In genomic region chr13:114179087-114179658, GRCh38 we compare ENCODE assay signal across 28 cellular contexts. TPM values are rescaled to one million over a fixed set of nuclear protein-coding genes. Genes with fewer than 3 reads are reported as not detected.
A peak's percentile ranks its signal among the peaks of the same experiment; 100 is the strongest.
DNase-seq lines count a peak whose midpoint lies in the region; ATAC-seq lines count a peak whose summit lies in the region.
"Had no signal": no experiment of that assay in that cellular context is flagged by ENCODE, and none has a peak within 500 bp of the region (broad histone marks: within the 10 kb centered on the region; RNA-seq: fewer than 3 reads in every experiment).

CFAP97D2 (plus strand) TSS chr13:114179257; CDS start chr13:114179331, 74 bp downstream.

- intact Hi-C loops in activated CD4-positive, alpha-beta memory T cell treated with anti-CD3 and anti-CD28 coated beads for 36 hours (cut with micrococcal nuclease) = no loop called here

- no peaks in the 10 kb centered on the region for H3K36me3 Mint-ChIP-seq in activated CD4-positive, alpha-beta memory T cell treated with anti-CD3 and anti-CD28 coated beads for 36 hours
- H3K36me3 Mint-ChIP-seq in activated CD4-positive, alpha-beta memory T cell treated with anti-CD3 and anti-CD28 coated beads, Interleukin-2, amount 10 ng/mL, durations not matched to agents 7 days and 5 days (ENCODE audit: low read depth) = peaks cover 7% of the 10 kb centered on the region
- H3K36me3 Mint-ChIP-seq in T-helper 17 cell (ENCODE audit: low read depth) = peaks cover 10% of the 10 kb centered on the region
- peaks cover 0 to 7% (median 3%) of the 10 kb centered on the region in 3 donors for H3K36me3 Mint-ChIP-seq in naive thymus-derived CD8-positive, alpha-beta T cell
- no peaks in the 10 kb centered on the region for H3K36me3 Mint-ChIP-seq in stimulated activated effector memory CD8-positive, alpha-beta T cell treated with anti-CD3 and anti-CD28 coated beads, Interleukin-12 subunit alpha, Interleukin-12 subunit beta, amount 100 ng/mL, for 72 hours

- POLR2A ChIA-PET in activated CD4-positive, alpha-beta memory T cell treated with anti-CD3 and anti-CD28 coated beads for 36 hours (lab: Charles Lee) = no interaction called here
- POLR2A ChIA-PET in activated CD4-positive, alpha-beta memory T cell treated with anti-CD3 and anti-CD28 coated beads, Interleukin-2, amount 10 ng/mL, durations not matched to agents 7 days and 5 days (lab: Charles Lee) = no interaction called here
- POLR2A ChIA-PET in naive thymus-derived CD8-positive, alpha-beta T cell (lab: Charles Lee) = interaction anchor here (0.7 to 7.5 kb wide), 4 partner anchors 9 to 36 kb away, joined by 3 to 62 read pairs (median 4); no protein-coding TSS in a partner anchor

- DNase-seq in activated CD4-positive, alpha-beta memory T cell treated with anti-CD3 and anti-CD28 coated beads for 36 hours = no peak
- DNase-seq in activated CD4-positive, alpha-beta memory T cell treated with anti-CD3 and anti-CD28 coated beads, Interleukin-2, amount 10 ng/mL, durations not matched to agents 7 days and 5 days = no peak
- no peak for DNase-seq in T-helper 17 cell
- no peak for DNase-seq in naive thymus-derived CD8-positive, alpha-beta T cell
- DNase-seq in stimulated activated effector memory CD8-positive, alpha-beta T cell treated with anti-CD3 and anti-CD28 coated beads, Interleukin-12 subunit alpha, Interleukin-12 subunit beta, amount 100 ng/mL, for 72 hours (ENCODE audit: low spot score in 2 of 2) = peak in 1 of 2 donors; percentile 12
- no peak for DNase-seq in stimulated activated CD4-positive, alpha-beta T cell treated with anti-CD3 and anti-CD28 coated beads, Interleukin-4, amount 100 ng/mL, for 24 hours
- DNase-seq: activated B cell treated with CpG ODN at 0.5 μM for 24 hours; activated CD8-positive, alpha-beta memory T cell treated with anti-CD3 and anti-CD28 coated beads, Interleukin-2, amount 50 U/mL, for 48 hours; CD4-positive, alpha-beta memory T cell; effector memory CD8-positive, alpha-beta T cell; erythroblast; NCI-H1092 treated with DMSO at 0.1 percent for 48 hours; NCI-H2029 treated with DMSO at 0.1 percent for 48 hours; NCI-H510A; ovary; SHP77; SW 1271; T1000; trophoblast cell had no signal

- H3K27me3 Mint-ChIP-seq in activated CD4-positive, alpha-beta memory T cell treated with anti-CD3 and anti-CD28 coated beads for 36 hours = no peaks in the 10 kb centered on the region
- peaks cover 20% of the 10 kb centered on the region for H3K27me3 Mint-ChIP-seq in activated CD4-positive, alpha-beta memory T cell treated with anti-CD3 and anti-CD28 coated beads, Interleukin-2, amount 10 ng/mL, durations not matched to agents 7 days and 5 days
- peaks cover 12% of the 10 kb centered on the region for H3K27me3 Mint-ChIP-seq in T-helper 17 cell
- no peaks in the 10 kb centered on the region for H3K27me3 Mint-ChIP-seq in naive thymus-derived CD8-positive, alpha-beta T cell
- H3K27me3 Mint-ChIP-seq: activated naive CD8-positive, alpha-beta T cell; activated T-helper 17 cell treated with anti-CD3 and anti-CD28 coated beads, Interleukin-2, amount 50 U/mL, for 72 hours had no signal

- H3K4me3 Mint-ChIP-seq in activated CD4-positive, alpha-beta memory T cell treated with anti-CD3 and anti-CD28 coated beads for 36 hours = no peak within 1 kb of the TSS
- H3K4me3 Mint-ChIP-seq in activated CD4-positive, alpha-beta memory T cell treated with anti-CD3 and anti-CD28 coated beads, Interleukin-2, amount 10 ng/mL, durations not matched to agents 7 days and 5 days = no peak within 1 kb of the TSS
- H3K4me3 Mint-ChIP-seq in T-helper 17 cell = no peak within 1 kb of the TSS
- H3K4me3 Mint-ChIP-seq in naive thymus-derived CD8-positive, alpha-beta T cell = peak within 1 kb of the TSS in 5 of 10 donors; percentile 11 to 34 (median 15)
- no peak within 1 kb of the TSS for H3K4me3 Mint-ChIP-seq in stimulated activated effector memory CD8-positive, alpha-beta T cell treated with anti-CD3 and anti-CD28 coated beads, Interleukin-12 subunit alpha, Interleukin-12 subunit beta, amount 100 ng/mL, for 72 hours
- H3K4me3 Mint-ChIP-seq: activated B cell treated with CpG ODN at 0.5 μM for 24 hours; activated naive CD8-positive, alpha-beta T cell; activated T-helper 17 cell treated with anti-CD3 and anti-CD28 coated beads, Interleukin-2, amount 50 U/mL, for 72 hours; effector memory CD8-positive, alpha-beta T cell had no signal

- H3K9me3 Mint-ChIP-seq in activated CD4-positive, alpha-beta memory T cell treated with anti-CD3 and anti-CD28 coated beads for 36 hours = no peaks in the 10 kb centered on the region
- peaks cover 10% of the 10 kb centered on the region for H3K9me3 Mint-ChIP-seq in activated CD4-positive, alpha-beta memory T cell treated with anti-CD3 and anti-CD28 coated beads, Interleukin-2, amount 10 ng/mL, durations not matched to agents 7 days and 5 days
- peaks cover 0 to 6% (median 0%) of the 10 kb centered on the region in 9 donors for H3K9me3 Mint-ChIP-seq in naive thymus-derived CD8-positive, alpha-beta T cell
- H3K9me3 Mint-ChIP-seq in stimulated activated effector memory CD8-positive, alpha-beta T cell treated with anti-CD3 and anti-CD28 coated beads, Interleukin-12 subunit alpha, Interleukin-12 subunit beta, amount 100 ng/mL, for 72 hours = no peaks in the 10 kb centered on the region
- H3K9me3 Mint-ChIP-seq: activated B cell treated with CpG ODN at 0.5 μM for 24 hours; effector memory CD8-positive, alpha-beta T cell had no signal

- no peak for ATAC-seq in T-helper 17 cell
- no peak for ATAC-seq in naive thymus-derived CD8-positive, alpha-beta T cell
- no peak for ATAC-seq in stimulated activated effector memory CD8-positive, alpha-beta T cell treated with anti-CD3 and anti-CD28 coated beads, Interleukin-12 subunit alpha, Interleukin-12 subunit beta, amount 100 ng/mL, for 72 hours
- no peak for ATAC-seq in HG02759 (IDR thresholded peaks at IDR 0.05; ENCODE audit: unreplicated experiment)
- no peak for ATAC-seq in HG02884 (IDR thresholded peaks at IDR 0.05; ENCODE audit: unreplicated experiment)
- ATAC-seq: activated T-helper 17 cell treated with anti-CD3 and anti-CD28 coated beads, Interleukin-2, amount 50 U/mL, for 72 hours; effector memory CD8-positive, alpha-beta T cell had no signal

- peak within 1 kb of the TSS; percentile 24 for H3K27ac Mint-ChIP-seq in activated CD4-positive, alpha-beta memory T cell treated with anti-CD3 and anti-CD28 coated beads for 36 hours
- H3K27ac Mint-ChIP-seq in activated CD4-positive, alpha-beta memory T cell treated with anti-CD3 and anti-CD28 coated beads, Interleukin-2, amount 10 ng/mL, durations not matched to agents 7 days and 5 days = no peak within 1 kb of the TSS
- peak within 1 kb of the TSS; percentile 51 for H3K27ac Mint-ChIP-seq in T-helper 17 cell
- H3K27ac Mint-ChIP-seq in naive thymus-derived CD8-positive, alpha-beta T cell = peak within 1 kb of the TSS in 6 of 10 donors; percentile 33 to 79 (median 70)
- peak within 1 kb of the TSS; percentile 71 for H3K27ac Mint-ChIP-seq in stimulated activated effector memory CD8-positive, alpha-beta T cell treated with anti-CD3 and anti-CD28 coated beads, Interleukin-12 subunit alpha, Interleukin-12 subunit beta, amount 100 ng/mL, for 72 hours
- H3K27ac Mint-ChIP-seq: activated B cell treated with CpG ODN at 0.5 μM for 24 hours; activated T-helper 17 cell treated with anti-CD3 and anti-CD28 coated beads, Interleukin-2, amount 50 U/mL, for 72 hours had no signal

- H3K9me3 ChIP-seq in T-helper 17 cell (ENCODE audit: control insufficient read depth, low read length, poor library complexity, severe bottlenecking) = no peaks in the 10 kb centered on the region
- H3K9me3 ChIP-seq: ovary had no signal

- CTCF ChIA-PET in activated CD4-positive, alpha-beta memory T cell treated with anti-CD3 and anti-CD28 coated beads for 36 hours (lab: Charles Lee) = no interaction called here
- CTCF ChIA-PET in activated CD4-positive, alpha-beta memory T cell treated with anti-CD3 and anti-CD28 coated beads, Interleukin-2, amount 10 ng/mL, durations not matched to agents 7 days and 5 days (lab: Charles Lee) = no interaction called here

- H3K4me1 Mint-ChIP-seq in activated CD4-positive, alpha-beta memory T cell treated with anti-CD3 and anti-CD28 coated beads for 36 hours (ENCODE audit: low read depth) = peaks cover 31% of the 10 kb centered on the region
- peaks cover 9% of the 10 kb centered on the region for H3K4me1 Mint-ChIP-seq in activated CD4-positive, alpha-beta memory T cell treated with anti-CD3 and anti-CD28 coated beads, Interleukin-2, amount 10 ng/mL, durations not matched to agents 7 days and 5 days
- H3K4me1 Mint-ChIP-seq in T-helper 17 cell = peaks cover 22% of the 10 kb centered on the region
- H3K4me1 Mint-ChIP-seq in naive thymus-derived CD8-positive, alpha-beta T cell = peaks cover 27 to 73% (median 58%) of the 10 kb centered on the region in 4 donors
- peaks cover 50% of the 10 kb centered on the region for H3K4me1 Mint-ChIP-seq in stimulated activated effector memory CD8-positive, alpha-beta T cell treated with anti-CD3 and anti-CD28 coated beads, Interleukin-12 subunit alpha, Interleukin-12 subunit beta, amount 100 ng/mL, for 72 hours
- H3K4me1 Mint-ChIP-seq: activated B cell treated with CpG ODN at 0.5 μM for 24 hours had no signal

RNA-seq across cellular contexts. Expression of gene CFAP97D2, which starts in this region (rescaled TPM):
- not detected for total RNA-seq in activated CD4-positive, alpha-beta memory T cell treated with anti-CD3 and anti-CD28 coated beads for 36 hours
- total RNA-seq in activated CD4-positive, alpha-beta memory T cell treated with anti-CD3 and anti-CD28 coated beads, Interleukin-2, amount 10 ng/mL, durations not matched to agents 7 days and 5 days = not detected
- total RNA-seq in T-helper 17 cell = not detected
- total RNA-seq in naive thymus-derived CD8-positive, alpha-beta T cell = 1 to 10 TPM; 1.5 to 2.0 TPM
- 1 to 10 TPM; 2.6 to 4.8 (median 3.7) TPM for polyA plus RNA-seq in naive thymus-derived CD8-positive, alpha-beta T cell
- total RNA-seq: activated B cell treated with CpG ODN at 0.5 μM for 24 hours; activated T-helper 17 cell treated with anti-CD3 and anti-CD28 coated beads, Interleukin-2, amount 50 U/mL, for 72 hours; cardiac septum; CD4-positive, alpha-beta memory T cell; fibroblast of villous mesenchyme; G401; lung microvascular endothelial cell; renal cortical epithelial cell had no signal
- polyA plus RNA-seq: CD4-positive, alpha-beta memory T cell; ovary had no signal
